ENCODE assay signal across 15 cellular contexts in the genomic region with DNA sequence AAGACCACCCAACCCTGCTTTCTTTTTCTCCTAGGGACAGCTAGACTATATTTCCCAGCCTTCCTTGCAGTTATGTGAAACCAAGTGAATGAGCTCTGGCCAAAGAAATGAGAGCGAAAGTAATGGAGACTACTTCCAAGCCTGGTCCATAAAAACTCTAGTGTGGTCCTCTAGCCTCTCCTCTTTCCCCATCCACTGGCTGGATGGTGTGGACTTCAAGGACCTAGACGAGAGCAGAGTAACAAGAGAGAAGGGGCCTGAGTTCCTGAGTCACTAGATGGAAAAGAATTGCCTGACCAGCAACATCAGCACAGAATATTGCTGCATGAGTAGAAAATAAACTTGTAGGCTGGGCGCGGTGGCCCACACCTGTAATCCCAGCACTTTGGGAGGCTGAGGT. TPM values are rescaled to one million over a fixed set of nuclear protein-coding genes. Genes with fewer than 3 reads are reported as not detected.
"Had no signal": no experiment of that assay in that cellular context is flagged by ENCODE, and none has a peak within 500 bp of the region (broad histone marks: within the 10 kb centered on the region; RNA-seq: fewer than 3 reads in every experiment).

No MANE protein-coding gene starts in this region.

- ATAC-seq: left lung, right cardiac atrium, Right ventricle myocardium inferior, WTC11 had no signal

- DNase-seq: activated CD4-positive, alpha-beta T cell treated with anti-CD3 and anti-CD28 coated beads for 48 hours; activated naive CD4-positive, alpha-beta T cell treated with anti-CD3 and anti-CD28 coated beads for 36 hours; amygdala; dorsolateral prefrontal cortex; left lung; right cardiac atrium; SK-N-SH; tibial artery had no signal

- H3K27ac Mint-ChIP-seq: activated naive CD4-positive, alpha-beta T cell treated with anti-CD3 and anti-CD28 coated beads for 36 hours; memory B cell; WTC11 had no signal

- H3K4me3 Mint-ChIP-seq: activated naive CD4-positive, alpha-beta T cell treated with anti-CD3 and anti-CD28 coated beads for 36 hours; memory B cell; WTC11 had no signal

- H3K9me3 Mint-ChIP-seq: activated naive CD4-positive, alpha-beta T cell treated with anti-CD3 and anti-CD28 coated beads for 36 hours; activated T-helper 17 cell treated with anti-CD3 and anti-CD28 coated beads, Interleukin-2, amount 50 U/mL, for 72 hours; memory B cell; WTC11 had no signal

- H3K27me3 Mint-ChIP-seq: activated T-helper 17 cell treated with anti-CD3 and anti-CD28 coated beads, Interleukin-2, amount 50 U/mL, for 72 hours; memory B cell had no signal

- H3K27me3 ChIP-seq: dorsolateral prefrontal cortex, left lung, tibial artery had no signal

- H3K27ac ChIP-seq: dorsolateral prefrontal cortex, left lung, neutrophil, tibial artery had no signal

- H3K36me3 Mint-ChIP-seq: WTC11 had no signal

- FAIRE-seq: islet of Langerhans had no signal

- H3K9ac ChIP-seq: SK-N-SH had no signal

- H3K36me3 ChIP-seq: left lung, neutrophil had no signal

- H3K4me3 ChIP-seq: dorsolateral prefrontal cortex, left lung, smooth muscle cell, tibial artery had no signal

- H3K4me2 ChIP-seq: SK-N-SH, smooth muscle cell had no signal

- H3K9me3 ChIP-seq: left lung, neutrophil, SK-N-SH, tibial artery had no signal

RNA-seq across cellular contexts. Expression of a gene that starts 21.6 kb away (rescaled TPM):
- total RNA-seq: smooth muscle cell had no signal
